ENCODE assay signal across 37 cellular contexts in genomic region chr7:26044320-26044719, GRCh38.
"Had no signal": no experiment of that assay in that cellular context is flagged by ENCODE, and none has a peak within 500 bp of the region (broad histone marks: within the 10 kb centered on the region; RNA-seq: fewer than 3 reads in every experiment).

No MANE protein-coding gene starts in this region.

- H3K27me3 ChIP-seq: ascending aorta, body of pancreas, brain microvascular endothelial cell, breast epithelium, cardiac muscle cell had no signal

- H3K4me3 ChIP-seq: adrenal gland, ascending aorta, body of pancreas, breast epithelium, cardiac muscle cell had no signal

- H3K4me3 Mint-ChIP-seq: activated naive CD4-positive, alpha-beta T cell treated with anti-CD3 and anti-CD28 coated beads for 36 hours; activated naive CD4-positive, alpha-beta T cell treated with anti-CD3 and anti-CD28 coated beads, Interleukin-2, amount 10 ng/mL, durations not matched to agents 7 days and 5 days; activated naive CD4-positive, alpha-beta T cell treated with anti-CD3 and anti-CD28 coated beads, Interleukin-2, amount 50 U/mL, for 24 hours; activated naive CD8-positive, alpha-beta T cell; activated naive CD8-positive, alpha-beta T cell treated with anti-CD3 and anti-CD28 coated beads for 36 hours; activated naive CD8-positive, alpha-beta T cell treated with anti-CD3 and anti-CD28 coated beads, Interleukin-2, amount 10 ng/mL, durations not matched to agents 7 days and 5 days; activated naive CD8-positive, alpha-beta T cell treated with anti-CD3 and anti-CD28 coated beads, Interleukin-2, amount 50 U/mL, for 24 hours; activated T-cell treated with anti-CD3 and anti-CD28 coated beads, Interleukin-2, amount 50 U/mL, for 24 hours; activated T-cell treated with anti-CD3 and anti-CD28 coated beads, Interleukin-2, amount 50 U/mL, for 4 hours; activated T-cell treated with anti-CD3 and anti-CD28 coated beads, Interleukin-2, amount 50 U/mL, for 72 hours; activated T-helper 1 cell treated with anti-CD3 and anti-CD28 coated beads, Interleukin-12 subunit alpha, Interleukin-12 subunit beta, Interleukin-2, Interleukin-4 antibody, amounts not matched to agents 30 ng/mL and 10 ng/mL and 1 ng/mL, durations not matched to agents 14 hours and 24 hours and 36 hours; activated T-helper 17 cell treated with anti-CD3 and anti-CD28 coated beads, Interleukin-2, amount 50 U/mL, for 72 hours; brain; central memory CD8-positive, alpha-beta T cell had no signal

- H3K27ac ChIP-seq: adrenal gland, ascending aorta, body of pancreas, brain microvascular endothelial cell, breast epithelium, cardiac muscle cell had no signal

- ATAC-seq: activated naive CD4-positive, alpha-beta T cell treated with anti-CD3 and anti-CD28 coated beads, Interleukin-2, amount 50 U/mL, for 72 hours; activated naive CD8-positive, alpha-beta T cell treated with anti-CD3 and anti-CD28 coated beads, Interleukin-2, amount 50 U/mL, for 24 hours; activated T-cell treated with anti-CD3 and anti-CD28 coated beads, Interleukin-2, amount 50 U/mL, for 4 hours; activated T-cell treated with anti-CD3 and anti-CD28 coated beads, Interleukin-2, amount 50 U/mL, for 72 hours; activated T-helper 17 cell treated with anti-CD3 and anti-CD28 coated beads, Interleukin-2, amount 50 U/mL, for 72 hours; body of pancreas had no signal

- H3K27ac Mint-ChIP-seq: activated naive CD4-positive, alpha-beta T cell treated with anti-CD3 and anti-CD28 coated beads for 36 hours; activated naive CD4-positive, alpha-beta T cell treated with anti-CD3 and anti-CD28 coated beads, Interleukin-2, amount 10 ng/mL, durations not matched to agents 7 days and 5 days; activated naive CD4-positive, alpha-beta T cell treated with anti-CD3 and anti-CD28 coated beads, Interleukin-2, amount 50 U/mL, for 24 hours; activated naive CD4-positive, alpha-beta T cell treated with anti-CD3 and anti-CD28 coated beads, Interleukin-2, amount 50 U/mL, for 72 hours; activated naive CD8-positive, alpha-beta T cell; activated naive CD8-positive, alpha-beta T cell treated with anti-CD3 and anti-CD28 coated beads for 36 hours; activated naive CD8-positive, alpha-beta T cell treated with anti-CD3 and anti-CD28 coated beads, Interleukin-2, amount 10 ng/mL, durations not matched to agents 7 days and 5 days; activated naive CD8-positive, alpha-beta T cell treated with anti-CD3 and anti-CD28 coated beads, Interleukin-2, amount 50 U/mL, for 24 hours; activated T-cell treated with anti-CD3 and anti-CD28 coated beads, Interleukin-2, amount 50 U/mL, for 24 hours; activated T-cell treated with anti-CD3 and anti-CD28 coated beads, Interleukin-2, amount 50 U/mL, for 72 hours; activated T-helper 1 cell treated with anti-CD3 and anti-CD28 coated beads, Interleukin-12 subunit alpha, Interleukin-12 subunit beta, Interleukin-2, Interleukin-4 antibody, amounts not matched to agents 30 ng/mL and 10 ng/mL and 1 ng/mL, durations not matched to agents 14 hours and 24 hours and 36 hours; activated T-helper 17 cell treated with anti-CD3 and anti-CD28 coated beads, Interleukin-2, amount 50 U/mL, for 72 hours; activated T-helper 2 cell treated with anti-CD3 and anti-CD28 coated beads, Interferon-gamma antibody, Interleukin-2, Interleukin-4, amounts not matched to agents 10 μg/mL and 5 μg/mL and 100 μg/mL, durations not matched to agents 14 hours and 24 hours and 36 hours; brain had no signal

- DNase-seq: activated effector memory CD4-positive, alpha-beta T cell treated with anti-CD3 and anti-CD28 coated beads, Interleukin-2, amount 50 U/mL, for 16 hours; activated effector memory CD4-positive, alpha-beta T cell treated with Interleukin-2 at 50 U/mL for 16 hours; activated gamma-delta T cell; activated gamma-delta T cell treated with Interleukin-2 at 50 U/mL for 16 hours; activated naive CD4-positive, alpha-beta T cell; activated naive CD4-positive, alpha-beta T cell treated with anti-CD3 and anti-CD28 coated beads for 36 hours; activated naive CD4-positive, alpha-beta T cell treated with anti-CD3 and anti-CD28 coated beads, Interleukin-2, amount 10 ng/mL, durations not matched to agents 7 days and 5 days; activated naive CD4-positive, alpha-beta T cell treated with anti-CD3 and anti-CD28 coated beads, Interleukin-2, amount 50 U/mL, for 16 hours; activated naive CD4-positive, alpha-beta T cell treated with Interleukin-2 at 50 U/mL for 16 hours; activated naive CD8-positive, alpha-beta T cell treated with anti-CD3 and anti-CD28 coated beads for 36 hours; activated naive CD8-positive, alpha-beta T cell treated with anti-CD3 and anti-CD28 coated beads, Interleukin-2, amount 10 ng/mL, durations not matched to agents 7 days and 5 days; activated naive CD8-positive, alpha-beta T cell treated with anti-CD3 and anti-CD28 coated beads, Interleukin-2, amount 50 U/mL, for 24 hours; activated T-cell treated with anti-CD3 and anti-CD28 coated beads, Interleukin-2, amount 50 U/mL, for 24 hours; activated T-cell treated with anti-CD3 and anti-CD28 coated beads, Interleukin-2, amount 50 U/mL, for 4 hours; activated T-cell treated with anti-CD3 and anti-CD28 coated beads, Interleukin-2, amount 50 U/mL, for 48 hours; activated T-cell treated with anti-CD3 and anti-CD28 coated beads, Interleukin-2, amount 50 U/mL, for 72 hours; adrenal gland; amniotic stem cell; amygdala; anterior cingulate cortex; aorta; body of pancreas; brain microvascular endothelial cell; caudate nucleus; central memory CD4-positive, alpha-beta T cell; cerebellar nuclear complex had no signal

- H3K4me1 ChIP-seq: adrenal gland, ascending aorta, breast epithelium had no signal

- H3K36me3 Mint-ChIP-seq: activated naive CD4-positive, alpha-beta T cell treated with anti-CD3 and anti-CD28 coated beads, Interleukin-2, amount 10 ng/mL, durations not matched to agents 7 days and 5 days; activated naive CD4-positive, alpha-beta T cell treated with anti-CD3 and anti-CD28 coated beads, Interleukin-2, amount 50 U/mL, for 24 hours; activated naive CD4-positive, alpha-beta T cell treated with anti-CD3 and anti-CD28 coated beads, Interleukin-2, amount 50 U/mL, for 72 hours; activated naive CD8-positive, alpha-beta T cell; activated naive CD8-positive, alpha-beta T cell treated with anti-CD3 and anti-CD28 coated beads for 36 hours; activated naive CD8-positive, alpha-beta T cell treated with anti-CD3 and anti-CD28 coated beads, Interleukin-2, amount 10 ng/mL, durations not matched to agents 7 days and 5 days; brain had no signal

- H3K9me3 ChIP-seq: adrenal gland, ascending aorta, body of pancreas, breast epithelium had no signal

- H3K9me3 Mint-ChIP-seq: activated naive CD4-positive, alpha-beta T cell treated with anti-CD3 and anti-CD28 coated beads for 36 hours; activated naive CD4-positive, alpha-beta T cell treated with anti-CD3 and anti-CD28 coated beads, Interleukin-2, amount 10 ng/mL, durations not matched to agents 7 days and 5 days; activated naive CD4-positive, alpha-beta T cell treated with anti-CD3 and anti-CD28 coated beads, Interleukin-2, amount 50 U/mL, for 24 hours; activated naive CD4-positive, alpha-beta T cell treated with anti-CD3 and anti-CD28 coated beads, Interleukin-2, amount 50 U/mL, for 72 hours; activated naive CD8-positive, alpha-beta T cell treated with anti-CD3 and anti-CD28 coated beads for 36 hours; activated naive CD8-positive, alpha-beta T cell treated with anti-CD3 and anti-CD28 coated beads, Interleukin-2, amount 10 ng/mL, durations not matched to agents 7 days and 5 days; activated naive CD8-positive, alpha-beta T cell treated with anti-CD3 and anti-CD28 coated beads, Interleukin-2, amount 50 U/mL, for 24 hours; activated T-cell treated with anti-CD3 and anti-CD28 coated beads, Interleukin-2, amount 50 U/mL, for 24 hours; activated T-cell treated with anti-CD3 and anti-CD28 coated beads, Interleukin-2, amount 50 U/mL, for 4 hours; activated T-cell treated with anti-CD3 and anti-CD28 coated beads, Interleukin-2, amount 50 U/mL, for 72 hours; activated T-helper 1 cell treated with anti-CD3 and anti-CD28 coated beads, Interleukin-12 subunit alpha, Interleukin-12 subunit beta, Interleukin-2, Interleukin-4 antibody, amounts not matched to agents 30 ng/mL and 10 ng/mL and 1 ng/mL, durations not matched to agents 14 hours and 24 hours and 36 hours; activated T-helper 17 cell treated with anti-CD3 and anti-CD28 coated beads, Interleukin-2, amount 50 U/mL, for 72 hours; activated T-helper 2 cell treated with anti-CD3 and anti-CD28 coated beads, Interferon-gamma antibody, Interleukin-2, Interleukin-4, amounts not matched to agents 10 μg/mL and 5 μg/mL and 100 μg/mL, durations not matched to agents 14 hours and 24 hours and 36 hours; brain; central memory CD8-positive, alpha-beta T cell had no signal

- H3K4me1 Mint-ChIP-seq: activated naive CD4-positive, alpha-beta T cell treated with anti-CD3 and anti-CD28 coated beads, Interleukin-2, amount 10 ng/mL, durations not matched to agents 7 days and 5 days; activated naive CD4-positive, alpha-beta T cell treated with anti-CD3 and anti-CD28 coated beads, Interleukin-2, amount 50 U/mL, for 24 hours; activated naive CD8-positive, alpha-beta T cell treated with anti-CD3 and anti-CD28 coated beads for 36 hours; activated naive CD8-positive, alpha-beta T cell treated with anti-CD3 and anti-CD28 coated beads, Interleukin-2, amount 10 ng/mL, durations not matched to agents 7 days and 5 days; activated naive CD8-positive, alpha-beta T cell treated with anti-CD3 and anti-CD28 coated beads, Interleukin-2, amount 50 U/mL, for 24 hours; activated T-helper 17 cell treated with anti-CD3 and anti-CD28 coated beads, Interleukin-2, amount 50 U/mL, for 72 hours; brain; central memory CD8-positive, alpha-beta T cell had no signal

- H3K36me3 ChIP-seq: adrenal gland, ascending aorta, brain microvascular endothelial cell, breast epithelium, cardiac muscle cell had no signal
